ENCODE assay signal across 8 cellular contexts in the genomic region with DNA sequence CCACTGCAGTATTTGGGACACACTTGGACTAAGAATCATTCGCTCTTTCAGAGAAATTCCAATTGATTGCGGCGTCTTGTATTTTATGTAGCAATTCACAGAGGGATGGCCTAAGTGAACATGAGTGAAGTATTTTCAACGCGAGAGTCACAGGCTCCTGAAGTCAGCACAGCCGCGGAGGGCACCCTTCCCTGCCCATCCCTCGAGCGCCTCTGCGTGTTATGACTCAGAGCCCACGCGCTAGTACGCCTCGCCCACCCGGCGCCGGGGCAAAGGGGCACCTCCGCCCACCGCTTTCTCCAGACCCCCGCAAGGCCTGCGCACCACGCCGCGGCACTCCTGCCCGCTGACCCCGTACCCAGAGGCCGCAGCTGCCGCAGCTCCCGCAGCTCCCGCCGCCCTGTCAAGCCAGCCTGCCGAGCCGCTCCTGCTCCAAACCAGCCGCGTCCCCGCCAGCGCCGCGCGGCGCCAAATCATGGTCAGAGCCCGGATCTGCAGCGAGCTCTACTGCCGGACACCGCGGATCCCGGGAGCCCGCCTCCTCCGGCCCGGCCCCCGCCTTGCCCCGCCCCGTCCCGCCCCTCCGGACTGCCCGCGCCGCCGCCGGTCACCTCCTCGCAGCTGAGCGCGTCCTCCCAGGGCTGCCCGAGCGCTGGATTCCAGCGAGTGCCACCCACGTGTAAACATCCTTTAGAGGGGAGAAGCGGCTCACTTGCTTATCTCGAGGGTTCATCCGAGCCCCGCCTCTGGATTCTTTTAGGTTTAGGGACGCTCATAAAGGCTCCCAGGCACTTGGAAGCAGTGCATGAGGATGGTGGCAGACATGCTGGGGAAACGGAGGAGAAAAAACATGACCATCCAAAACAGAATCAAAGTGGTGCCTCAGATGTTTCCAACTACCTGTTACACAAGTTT. TPM values are rescaled to one million over a fixed set of nuclear protein-coding genes. Genes with fewer than 3 reads are reported as not detected.
DNase-seq lines count a peak whose midpoint lies in the region; ATAC-seq and TF ChIP-seq lines count a peak whose summit lies in the region.

A gene with protein sequence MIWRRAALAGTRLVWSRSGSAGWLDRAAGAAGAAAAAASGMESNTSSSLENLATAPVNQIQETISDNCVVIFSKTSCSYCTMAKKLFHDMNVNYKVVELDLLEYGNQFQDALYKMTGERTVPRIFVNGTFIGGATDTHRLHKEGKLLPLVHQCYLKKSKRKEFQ (minus strand): TSS at position 509 of the 915 bp plus-strand sequence. CDS start 32 bp downstream, at position 477.

- DNase-seq in AML-193 (lab: John Stamatoyannopoulos, UW) (peak; percentile 63 to 67), NCI-H446 treated with DMSO at 0.1 percent for 48 hours (lab: John Stamatoyannopoulos, UW) (peak; percentile 70), cerebellum (ENCODE audit: low spot score) (peak; percentile 92), kidney glomerular epithelial cell (lab: John Stamatoyannopoulos, UW) (peak; percentile 80)
- DNase-seq in activated CD4-positive, alpha-beta T cell treated with anti-CD3 and anti-CD28 coated beads for 1 hour = peak; percentile 46
- peak; percentile 74 for DNase-seq in stimulated activated CD4-positive, alpha-beta T cell treated with anti-CD3 and anti-CD28 coated beads, Interleukin-15, amount 100 ng/mL, for 24 hours

- ATAC-seq in HG03159 (IDR thresholded peaks at IDR 0.05; ENCODE audit: unreplicated experiment) = peak; percentile 87

- in situ Hi-C loops in GM18951 (cut with MboI; ENCODE audit: low sequenced_read_pairs, unreplicated experiment) = no loop called here

- TF ChIP-seq POLR2A in GM18951 (IDR thresholded peaks at IDR 0.05; ENCODE audit: extremely low read depth, insufficient read depth, insufficient read length) = peak; percentile 88

RNA-seq across cellular contexts. Expression of the gene that starts here (rescaled TPM):
- total RNA-seq in cerebellum = 6.8 TPM

Comparison
In these comparisons a context has a peak if more than half of its experiments do, and no peak if none do; other contexts are left out.
1. Peak in every context shown above with its lines: DNase-seq and ATAC-seq.